11 cellular contexts compared by ENCODE assay signal in genomic region chr7:77348371-77348813, GRCh38.
A peak's percentile ranks its signal among the peaks of the same experiment; 100 is the strongest.
DNase-seq lines count a peak whose midpoint lies in the region; ATAC-seq and TF ChIP-seq lines count a peak whose summit lies in the region.
"Had no signal": no experiment of that assay in that cellular context is flagged by ENCODE, and none has a peak within 500 bp of the region (broad histone marks: within the 10 kb centered on the region; RNA-seq: fewer than 3 reads in every experiment).

No MANE protein-coding gene starts in this region.

- POLR2A ChIA-PET in CD4-positive, alpha-beta T cell (lab: Charles Lee): interaction anchor here (0.8 to 1.0 kb wide), 3 partner anchors 66 to 188 kb away, joined by 3 to 4 read pairs (median 3); no protein-coding TSS in a partner anchor

- no peak overlapping the region for H3K4me3 ChIP-seq in dorsolateral prefrontal cortex

- intact Hi-C loops in CD4-positive, alpha-beta T cell (cut with DNase I, micrococcal nuclease): loop anchor here in 1 of 2 experiments (1.0 to 5.0 kb wide), 2 partner anchors 15 to 59 kb away; no protein-coding TSS in a partner anchor
- intact Hi-C loops in dorsolateral prefrontal cortex (cut with DNase I): no loop called here

- no peak for DNase-seq in CD4-positive, alpha-beta T cell
- peak; percentile 72 for DNase-seq in RPMI7951 (ENCODE audit: low read depth)
- DNase-seq in glomerular visceral epithelial cell (ENCODE audit: extremely low spot score): peak; percentile 70
- no peak for DNase-seq in osteocyte (ENCODE audit: extremely low spot score, unreplicated experiment)
- no peak for DNase-seq in dorsolateral prefrontal cortex
- DNase-seq in T-helper 9 cell: no peak
- DNase-seq: activated T-cell treated with anti-CD3 and anti-CD28 coated beads, Interleukin-2, amount 50 U/mL, for 1 hour; COR-L47; NCI-H1048 had no signal

- H3K27me3 ChIP-seq in CD4-positive, alpha-beta T cell (ENCODE audit: control insufficient read depth, insufficient read depth, low read length): no peaks in the 10 kb centered on the region
- H3K27me3 ChIP-seq in dorsolateral prefrontal cortex: no peaks in the 10 kb centered on the region

- no peak for ATAC-seq in CD4-positive, alpha-beta T cell (ENCODE audit: poor library complexity)
- ATAC-seq in GM21737 (IDR thresholded peaks at IDR 0.05; ENCODE audit: unreplicated experiment): no peak
- ATAC-seq in HG03521 (IDR thresholded peaks at IDR 0.05; ENCODE audit: unreplicated experiment): no peak

- H3K9me3 ChIP-seq in CD4-positive, alpha-beta T cell (ENCODE audit: control insufficient read depth, low read length): no peaks in the 10 kb centered on the region

- CTCF ChIA-PET in CD4-positive, alpha-beta T cell (lab: Charles Lee): interaction anchor here (0.7 to 1.1 kb wide), 3 partner anchors 9 to 20 kb away, joined by 3 read pairs; no protein-coding TSS in a partner anchor

- TF ChIP-seq CTCF in CD4-positive, alpha-beta T cell (IDR thresholded peaks at IDR 0.05): no peak
- no peak for TF ChIP-seq CTCF in osteocyte (IDR thresholded peaks at IDR 0.05)
- no peak for TF ChIP-seq CTCF in dorsolateral prefrontal cortex (IDR thresholded peaks at IDR 0.05 in 54 of 56, conservative IDR thresholded peaks at IDR 0.05 in 2 of 56; ENCODE audit: low read depth in 1 of 56, partially characterized antibody in 56 of 56)

- no peaks in the 10 kb centered on the region for H3K36me3 Mint-ChIP-seq in CD4-positive, alpha-beta T cell (ENCODE audit: low read depth)
- no peaks in the 10 kb centered on the region for H3K36me3 Mint-ChIP-seq in osteocyte (ENCODE audit: unreplicated experiment)

- peaks cover 48% of the 10 kb centered on the region for H3K4me1 Mint-ChIP-seq in CD4-positive, alpha-beta T cell (ENCODE audit: low read depth)
- H3K4me1 Mint-ChIP-seq in osteocyte (ENCODE audit: unreplicated experiment): peaks cover 30% of the 10 kb centered on the region

- peak overlapping the region; percentile 3 for H3K4me3 Mint-ChIP-seq in CD4-positive, alpha-beta T cell
- H3K4me3 Mint-ChIP-seq in osteocyte (ENCODE audit: unreplicated experiment): no peak overlapping the region

- no peak overlapping the region for H3K27ac Mint-ChIP-seq in CD4-positive, alpha-beta T cell
- H3K27ac Mint-ChIP-seq in osteocyte (ENCODE audit: unreplicated experiment): peak overlapping the region; percentile 65

- H3K9me3 Mint-ChIP-seq in CD4-positive, alpha-beta T cell: no peaks in the 10 kb centered on the region
- H3K9me3 Mint-ChIP-seq in osteocyte (ENCODE audit: unreplicated experiment): no peaks in the 10 kb centered on the region

- H3K27ac ChIP-seq in CD4-positive, alpha-beta T cell (ENCODE audit: low read depth, low read length): no peak overlapping the region
- peak overlapping the region in 8 of 59 donors; percentile 5 to 61 (median 38) for H3K27ac ChIP-seq in dorsolateral prefrontal cortex

- no peaks in the 10 kb centered on the region for H3K27me3 Mint-ChIP-seq in CD4-positive, alpha-beta T cell
- H3K27me3 Mint-ChIP-seq in osteocyte (ENCODE audit: unreplicated experiment): no peaks in the 10 kb centered on the region

Comparison
In these comparisons a context has a peak if more than half of its experiments do, and no peak if none do; other contexts are left out.
1. DNase-seq: peak in RPMI7951 (single experiment) and glomerular visceral epithelial cell (single experiment); none in CD4-positive, alpha-beta T cell (0 of 10), osteocyte (single experiment), dorsolateral prefrontal cortex (0 of 10) and T-helper 9 cell (single experiment).